In the genomic region with DNA sequence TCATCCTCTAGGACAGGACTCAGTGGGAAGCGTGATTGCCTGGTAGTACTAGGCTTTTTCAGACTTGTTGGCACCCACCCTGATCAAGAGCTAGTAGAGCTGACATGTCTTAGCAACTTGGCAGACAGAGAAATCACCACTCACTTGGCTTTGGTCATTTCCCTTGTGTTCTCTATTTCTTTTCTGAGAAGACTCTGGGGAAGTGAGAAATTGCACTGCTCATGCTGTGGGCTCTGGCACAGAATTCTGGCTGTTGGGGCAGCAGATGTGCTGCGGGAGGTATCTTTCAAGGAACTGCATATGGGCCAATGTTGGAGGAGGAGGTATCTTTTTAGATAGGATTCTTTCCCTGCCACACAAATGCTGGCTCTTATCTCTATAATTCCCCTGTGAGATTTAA, we compare ENCODE assay signal across 1 cellular context.
TF ChIP-seq lines count a peak whose summit lies in the region.

No MANE protein-coding gene starts in this region.

TF ChIP-seq in GM12878, 131 proteins besides CTCF, POLR2A, EP300 and RAD21 (continued from another document):
- TF ChIP-seq, protein P1, sequence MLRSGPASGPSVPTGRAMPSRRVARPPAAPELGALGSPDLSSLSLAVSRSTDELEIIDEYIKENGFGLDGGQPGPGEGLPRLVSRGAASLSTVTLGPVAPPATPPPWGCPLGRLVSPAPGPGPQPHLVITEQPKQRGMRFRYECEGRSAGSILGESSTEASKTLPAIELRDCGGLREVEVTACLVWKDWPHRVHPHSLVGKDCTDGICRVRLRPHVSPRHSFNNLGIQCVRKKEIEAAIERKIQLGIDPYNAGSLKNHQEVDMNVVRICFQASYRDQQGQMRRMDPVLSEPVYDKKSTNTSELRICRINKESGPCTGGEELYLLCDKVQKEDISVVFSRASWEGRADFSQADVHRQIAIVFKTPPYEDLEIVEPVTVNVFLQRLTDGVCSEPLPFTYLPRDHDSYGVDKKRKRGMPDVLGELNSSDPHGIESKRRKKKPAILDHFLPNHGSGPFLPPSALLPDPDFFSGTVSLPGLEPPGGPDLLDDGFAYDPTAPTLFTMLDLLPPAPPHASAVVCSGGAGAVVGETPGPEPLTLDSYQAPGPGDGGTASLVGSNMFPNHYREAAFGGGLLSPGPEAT (IDR thresholded peaks at IDR 0.05; ENCODE audit: low read depth), result peak; percentile 42; the same call in 1 of the 2 replicates
- TF ChIP-seq SMAD5 (IDR thresholded peaks at IDR 0.05; ENCODE audit: low read depth), result no peak
- TF ChIP-seq SPI1 (IDR thresholded peaks at IDR 0.05; ENCODE audit: borderline replicate concordance, insufficient read depth, low read depth, low read length), result peak; percentile 89
- TF ChIP-seq, protein P2, sequence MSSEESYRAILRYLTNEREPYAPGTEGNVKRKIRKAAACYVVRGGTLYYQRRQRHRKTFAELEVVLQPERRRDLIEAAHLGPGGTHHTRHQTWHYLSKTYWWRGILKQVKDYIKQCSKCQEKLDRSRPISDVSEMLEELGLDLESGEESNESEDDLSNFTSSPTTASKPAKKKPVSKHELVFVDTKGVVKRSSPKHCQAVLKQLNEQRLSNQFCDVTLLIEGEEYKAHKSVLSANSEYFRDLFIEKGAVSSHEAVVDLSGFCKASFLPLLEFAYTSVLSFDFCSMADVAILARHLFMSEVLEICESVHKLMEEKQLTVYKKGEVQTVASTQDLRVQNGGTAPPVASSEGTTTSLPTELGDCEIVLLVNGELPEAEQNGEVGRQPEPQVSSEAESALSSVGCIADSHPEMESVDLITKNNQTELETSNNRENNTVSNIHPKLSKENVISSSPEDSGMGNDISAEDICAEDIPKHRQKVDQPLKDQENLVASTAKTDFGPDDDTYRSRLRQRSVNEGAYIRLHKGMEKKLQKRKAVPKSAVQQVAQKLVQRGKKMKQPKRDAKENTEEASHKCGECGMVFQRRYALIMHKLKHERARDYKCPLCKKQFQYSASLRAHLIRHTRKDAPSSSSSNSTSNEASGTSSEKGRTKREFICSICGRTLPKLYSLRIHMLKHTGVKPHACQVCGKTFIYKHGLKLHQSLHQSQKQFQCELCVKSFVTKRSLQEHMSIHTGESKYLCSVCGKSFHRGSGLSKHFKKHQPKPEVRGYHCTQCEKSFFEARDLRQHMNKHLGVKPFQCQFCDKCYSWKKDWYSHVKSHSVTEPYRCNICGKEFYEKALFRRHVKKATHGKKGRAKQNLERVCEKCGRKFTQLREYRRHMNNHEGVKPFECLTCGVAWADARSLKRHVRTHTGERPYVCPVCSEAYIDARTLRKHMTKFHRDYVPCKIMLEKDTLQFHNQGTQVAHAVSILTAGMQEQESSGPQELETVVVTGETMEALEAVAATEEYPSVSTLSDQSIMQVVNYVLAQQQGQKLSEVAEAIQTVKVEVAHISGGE (CRISPR knock-in tag; IDR thresholded peaks at IDR 0.05), result no peak
- TF ChIP-seq, protein P3, sequence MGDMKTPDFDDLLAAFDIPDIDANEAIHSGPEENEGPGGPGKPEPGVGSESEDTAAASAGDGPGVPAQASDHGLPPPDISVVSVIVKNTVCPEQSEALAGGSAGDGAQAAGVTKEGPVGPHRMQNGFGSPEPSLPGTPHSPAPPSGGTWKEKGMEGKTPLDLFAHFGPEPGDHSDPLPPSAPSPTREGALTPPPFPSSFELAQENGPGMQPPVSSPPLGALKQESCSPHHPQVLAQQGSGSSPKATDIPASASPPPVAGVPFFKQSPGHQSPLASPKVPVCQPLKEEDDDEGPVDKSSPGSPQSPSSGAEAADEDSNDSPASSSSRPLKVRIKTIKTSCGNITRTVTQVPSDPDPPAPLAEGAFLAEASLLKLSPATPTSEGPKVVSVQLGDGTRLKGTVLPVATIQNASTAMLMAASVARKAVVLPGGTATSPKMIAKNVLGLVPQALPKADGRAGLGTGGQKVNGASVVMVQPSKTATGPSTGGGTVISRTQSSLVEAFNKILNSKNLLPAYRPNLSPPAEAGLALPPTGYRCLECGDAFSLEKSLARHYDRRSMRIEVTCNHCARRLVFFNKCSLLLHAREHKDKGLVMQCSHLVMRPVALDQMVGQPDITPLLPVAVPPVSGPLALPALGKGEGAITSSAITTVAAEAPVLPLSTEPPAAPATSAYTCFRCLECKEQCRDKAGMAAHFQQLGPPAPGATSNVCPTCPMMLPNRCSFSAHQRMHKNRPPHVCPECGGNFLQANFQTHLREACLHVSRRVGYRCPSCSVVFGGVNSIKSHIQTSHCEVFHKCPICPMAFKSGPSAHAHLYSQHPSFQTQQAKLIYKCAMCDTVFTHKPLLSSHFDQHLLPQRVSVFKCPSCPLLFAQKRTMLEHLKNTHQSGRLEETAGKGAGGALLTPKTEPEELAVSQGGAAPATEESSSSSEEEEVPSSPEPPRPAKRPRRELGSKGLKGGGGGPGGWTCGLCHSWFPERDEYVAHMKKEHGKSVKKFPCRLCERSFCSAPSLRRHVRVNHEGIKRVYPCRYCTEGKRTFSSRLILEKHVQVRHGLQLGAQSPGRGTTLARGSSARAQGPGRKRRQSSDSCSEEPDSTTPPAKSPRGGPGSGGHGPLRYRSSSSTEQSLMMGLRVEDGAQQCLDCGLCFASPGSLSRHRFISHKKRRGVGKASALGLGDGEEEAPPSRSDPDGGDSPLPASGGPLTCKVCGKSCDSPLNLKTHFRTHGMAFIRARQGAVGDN (IDR thresholded peaks at IDR 0.05), result peak; percentile 70; the same call in 1 of the 2 replicates
- TF ChIP-seq, protein P4, sequence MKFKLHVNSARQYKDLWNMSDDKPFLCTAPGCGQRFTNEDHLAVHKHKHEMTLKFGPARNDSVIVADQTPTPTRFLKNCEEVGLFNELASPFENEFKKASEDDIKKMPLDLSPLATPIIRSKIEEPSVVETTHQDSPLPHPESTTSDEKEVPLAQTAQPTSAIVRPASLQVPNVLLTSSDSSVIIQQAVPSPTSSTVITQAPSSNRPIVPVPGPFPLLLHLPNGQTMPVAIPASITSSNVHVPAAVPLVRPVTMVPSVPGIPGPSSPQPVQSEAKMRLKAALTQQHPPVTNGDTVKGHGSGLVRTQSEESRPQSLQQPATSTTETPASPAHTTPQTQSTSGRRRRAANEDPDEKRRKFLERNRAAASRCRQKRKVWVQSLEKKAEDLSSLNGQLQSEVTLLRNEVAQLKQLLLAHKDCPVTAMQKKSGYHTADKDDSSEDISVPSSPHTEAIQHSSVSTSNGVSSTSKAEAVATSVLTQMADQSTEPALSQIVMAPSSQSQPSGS (IDR thresholded peaks at IDR 0.05; ENCODE audit: low read length), result peak; percentile 56; the same call in 1 of the 2 replicates
- TF ChIP-seq RAD51 (IDR thresholded peaks at IDR 0.05), result no peak
- no peak for TF ChIP-seq ETV6 (conservative IDR thresholded peaks at IDR 0.05 in 1 of 2, IDR thresholded peaks at IDR 0.05 in 1 of 2; ENCODE audit: borderline replicate concordance in 1 of 2, low read depth in 1 of 2)
- peak; percentile 75 for TF ChIP-seq IKZF1 (conservative IDR thresholded peaks at IDR 0.05)
- no peak for TF ChIP-seq KLF5 (IDR thresholded peaks at IDR 0.05; ENCODE audit: partially characterized antibody)
- TF ChIP-seq ZZZ3 (IDR thresholded peaks at IDR 0.05; ENCODE audit: control insufficient read depth, insufficient read length, low read depth), result no peak
- TF ChIP-seq E2F4 (IDR thresholded peaks at IDR 0.05; ENCODE audit: low read depth, low read length), result no peak
- TF ChIP-seq MTA2 (IDR thresholded peaks at IDR 0.05; ENCODE audit: low read depth), result peak; percentile 45
- TF ChIP-seq, protein P5, sequence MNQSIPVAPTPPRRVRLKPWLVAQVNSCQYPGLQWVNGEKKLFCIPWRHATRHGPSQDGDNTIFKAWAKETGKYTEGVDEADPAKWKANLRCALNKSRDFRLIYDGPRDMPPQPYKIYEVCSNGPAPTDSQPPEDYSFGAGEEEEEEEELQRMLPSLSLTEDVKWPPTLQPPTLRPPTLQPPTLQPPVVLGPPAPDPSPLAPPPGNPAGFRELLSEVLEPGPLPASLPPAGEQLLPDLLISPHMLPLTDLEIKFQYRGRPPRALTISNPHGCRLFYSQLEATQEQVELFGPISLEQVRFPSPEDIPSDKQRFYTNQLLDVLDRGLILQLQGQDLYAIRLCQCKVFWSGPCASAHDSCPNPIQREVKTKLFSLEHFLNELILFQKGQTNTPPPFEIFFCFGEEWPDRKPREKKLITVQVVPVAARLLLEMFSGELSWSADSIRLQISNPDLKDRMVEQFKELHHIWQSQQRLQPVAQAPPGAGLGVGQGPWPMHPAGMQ (IDR thresholded peaks at IDR 0.05; ENCODE audit: borderline replicate concordance), result no peak
- peak; percentile 68 for TF ChIP-seq BCL11A (IDR thresholded peaks at IDR 0.05; ENCODE audit: low read depth, low read length)
- TF ChIP-seq ZNF622 (IDR thresholded peaks at IDR 0.05), result no peak
- TF ChIP-seq TCF12 (IDR thresholded peaks at IDR 0.05; ENCODE audit: low read depth, low read length), result peak; percentile 76
- TF ChIP-seq RB1 (IDR thresholded peaks at IDR 0.05; ENCODE audit: borderline replicate concordance), result peak; percentile 64; the same call in 1 of the 2 replicates
- TF ChIP-seq CBX5 (IDR thresholded peaks at IDR 0.05; ENCODE audit: low read depth), result peak; percentile 77; the same call in 1 of the 2 replicates
- peak; percentile 64; the same call in 1 of the 2 replicates for TF ChIP-seq IRF4 (IDR thresholded peaks at IDR 0.05; ENCODE audit: low read depth, low read length)
- TF ChIP-seq YY1 (IDR thresholded peaks at IDR 0.05; ENCODE audit: low read depth, low read length), result 0 out of 2 replicates have a peak, but pooled peaks have one; percentile 11
- peak; percentile 71 for TF ChIP-seq RUNX3 (IDR thresholded peaks at IDR 0.05; ENCODE audit: low read length)
